16 cellular contexts compared by ENCODE assay signal in genomic region chr4:4578981-4579380, GRCh38.
"Had no signal": no experiment of that assay in that cellular context is flagged by ENCODE, and none has a peak within 500 bp of the region (broad histone marks: within the 10 kb centered on the region; RNA-seq: fewer than 3 reads in every experiment).

No MANE protein-coding gene starts in this region.

- H3K9me3 ChIP-seq: breast epithelium, esophagus squamous epithelium, left lung, neutrophil, tibial artery, uterus had no signal

- H3K9me3 Mint-ChIP-seq: activated T-helper 1 cell treated with anti-CD3 and anti-CD28 coated beads, Interleukin-12 subunit alpha, Interleukin-12 subunit beta, Interleukin-2, Interleukin-4 antibody, amounts not matched to agents 30 ng/mL and 10 ng/mL and 1 ng/mL, durations not matched to agents 14 hours and 24 hours and 36 hours had no signal

- H3K4me3 ChIP-seq: breast epithelium, dorsolateral prefrontal cortex, esophagus squamous epithelium, heart left ventricle, left lung, tibial artery, uterus had no signal

- H3K4me3 Mint-ChIP-seq: activated T-helper 1 cell treated with anti-CD3 and anti-CD28 coated beads, Interleukin-12 subunit alpha, Interleukin-12 subunit beta, Interleukin-2, Interleukin-4 antibody, amounts not matched to agents 30 ng/mL and 10 ng/mL and 1 ng/mL, durations not matched to agents 14 hours and 24 hours and 36 hours had no signal

- H3K36me3 ChIP-seq: breast epithelium, esophagus squamous epithelium, heart left ventricle, left lung, neutrophil, tibial artery, uterus had no signal

- FAIRE-seq: small intestine had no signal

- H3K27ac Mint-ChIP-seq: activated T-helper 1 cell treated with anti-CD3 and anti-CD28 coated beads, Interleukin-12 subunit alpha, Interleukin-12 subunit beta, Interleukin-2, Interleukin-4 antibody, amounts not matched to agents 30 ng/mL and 10 ng/mL and 1 ng/mL, durations not matched to agents 14 hours and 24 hours and 36 hours had no signal

- H3K27me3 ChIP-seq: breast epithelium, dorsolateral prefrontal cortex, esophagus squamous epithelium, heart left ventricle, tibial artery, uterus had no signal

- H3K27ac ChIP-seq: breast epithelium, esophagus squamous epithelium, heart left ventricle, left lung, neutrophil, tibial artery, uterus, VCaP had no signal

- H3K4me1 ChIP-seq: breast epithelium, left lung, uterus had no signal

- DNase-seq: activated CD4-positive, alpha-beta T cell treated with anti-CD3 and anti-CD28 coated beads for 4 hours; activated naive CD4-positive, alpha-beta T cell; aorta; dorsolateral prefrontal cortex; esophagus squamous epithelium; foreskin fibroblast; heart left ventricle; islet precursor cell; left lung; small intestine; tibial artery; uterus had no signal
